ENCODE assay signal across 14 cellular contexts in genomic region chr15:22961661-22962221, GRCh38. TPM values are rescaled to one million over a fixed set of nuclear protein-coding genes. Genes with fewer than 3 reads are reported as not detected.
A peak's percentile ranks its signal among the peaks of the same experiment; 100 is the strongest.
DNase-seq lines count a peak whose midpoint lies in the region; ATAC-seq and TF ChIP-seq lines count a peak whose summit lies in the region.
"Had no signal": no experiment of that assay in that cellular context is flagged by ENCODE, and none has a peak within 500 bp of the region (broad histone marks: within the 10 kb centered on the region; RNA-seq: fewer than 3 reads in every experiment).

No MANE protein-coding gene starts in this region.

- ATAC-seq in GM21381 (IDR thresholded peaks at IDR 0.05; ENCODE audit: unreplicated experiment) (no peak), HG02759 (IDR thresholded peaks at IDR 0.05; ENCODE audit: unreplicated experiment) (no peak)
- ATAC-seq: activated T-cell treated with anti-CD3 and anti-CD28 coated beads, Interleukin-2, amount 50 U/mL, for 72 hours had no signal

- 39 to 48% methylated on average over 2 of the region's 2 CpGs for WGBS in sigmoid colon, 2 donors

- DNase-seq in fibroblast of pulmonary artery (ENCODE audit: low read depth) (peak; percentile 45), sigmoid colon (peak; percentile 48), NCI-H146 (lab: John Stamatoyannopoulos, UW) (no peak), activated gamma-delta T cell (lab: John Stamatoyannopoulos, UW) (no peak)
- DNase-seq: activated T-cell treated with anti-CD3 and anti-CD28 coated beads, Interleukin-2, amount 50 U/mL, for 72 hours; kidney glomerular epithelial cell; NCI-H2227 treated with DMSO at 0.1 percent for 48 hours; ovary; substantia nigra had no signal

- H3K4me3 ChIP-seq in BLaER1 (no peak overlapping the region), fibroblast of pulmonary artery (replicated peaks; ENCODE audit: low read depth, low read length) (peak overlapping the region; percentile 27), sigmoid colon (no peak overlapping the region)
- H3K4me3 ChIP-seq: breast epithelium, ovary had no signal

- intact Hi-C loops in sigmoid colon (cut with DNase I), result no loop called here

- no peak for TF ChIP-seq POLR2A in sigmoid colon (IDR thresholded peaks at IDR 0.05)

- peaks cover 97% of the 10 kb centered on the region for H3K4me1 ChIP-seq in BLaER1
- peaks cover 0 to 79% (median 56%) of the 10 kb centered on the region in 4 donors for H3K4me1 ChIP-seq in sigmoid colon
- H3K4me1 ChIP-seq: breast epithelium had no signal

- peak overlapping the region; percentile 30; the same call in 1 of the 2 replicates for H3K9ac ChIP-seq in BLaER1

- H3K4me2 ChIP-seq in BLaER1, result peak overlapping the region; percentile 98

- no peak for TF ChIP-seq EP300 in sigmoid colon (IDR thresholded peaks at IDR 0.05)

- peaks cover 16% of the 10 kb centered on the region for H3K36me3 ChIP-seq in BLaER1
- no peaks in the 10 kb centered on the region for H3K36me3 ChIP-seq in sigmoid colon
- H3K36me3 ChIP-seq: breast epithelium, ovary had no signal

- H3K9me3 ChIP-seq in BLaER1 (no peaks in the 10 kb centered on the region), sigmoid colon (no peaks in the 10 kb centered on the region)
- H3K9me3 ChIP-seq: breast epithelium, ovary had no signal

- TF ChIP-seq CTCF in VCaP (conservative IDR thresholded peaks at IDR 0.05) (no peak), fibroblast of pulmonary artery (IDR thresholded peaks at IDR 0.05; ENCODE audit: low read length, missing control alignments) (no peak), sigmoid colon (IDR thresholded peaks at IDR 0.05) (no peak)

- H4K20me1 ChIP-seq in BLaER1, result peaks cover 100% of the 10 kb centered on the region

- no peaks in the 10 kb centered on the region for H3K27me3 ChIP-seq in BLaER1
- no peaks in the 10 kb centered on the region for H3K27me3 ChIP-seq in sigmoid colon
- H3K27me3 ChIP-seq: breast epithelium, ovary had no signal

- H3K27ac ChIP-seq in BLaER1 (peak overlapping the region; percentile 57), VCaP (peak overlapping the region; percentile 42), sigmoid colon (peak overlapping the region in 3 of 4 donors; percentile 41 to 78 (median 43))

RNA-seq across cellular contexts. Expression of gene CYFIP1, which starts 18.4 kb away (rescaled TPM):
- 10 to 100 TPM; 69.8 to 99.6 (median 77.2) TPM for total RNA-seq in sigmoid colon
- polyA plus RNA-seq in sigmoid colon, result 10 to 100 TPM; 45.0 to 66.4 (median 56.6) TPM

Comparison
In these comparisons a context has a peak if more than half of its experiments do, and no peak if none do; other contexts are left out.
1. DNase-seq: peak in fibroblast of pulmonary artery (single experiment) and sigmoid colon (single experiment); none in NCI-H146 (single experiment) and activated gamma-delta T cell (single experiment).
2. Peak in every context shown above with its lines, with median percentiles within 50 percentile points of each other: H3K27ac ChIP-seq.